In genomic region chr10:125222515-125222914, GRCh38 we compare ENCODE assay signal across 25 cellular contexts.
DNase-seq lines count a peak whose midpoint lies in the region; ATAC-seq and TF ChIP-seq lines count a peak whose summit lies in the region.
"Had no signal": no experiment of that assay in that cellular context is flagged by ENCODE, and none has a peak within 500 bp of the region (broad histone marks: within the 10 kb centered on the region; RNA-seq: fewer than 3 reads in every experiment).

No MANE protein-coding gene starts in this region.

- H3K4me2 ChIP-seq in GM23338: no peak overlapping the region
- H3K4me2 ChIP-seq in OCI-LY7 (ENCODE audit: low read length): no peak overlapping the region; the same call in 1 of the 2 replicates
- H3K4me2 ChIP-seq: KMS-11, PC-9 had no signal

- no peak overlapping the region for H3K27ac ChIP-seq in GM23338 (ENCODE audit: low read depth)
- no peak overlapping the region for H3K27ac ChIP-seq in OCI-LY7 (ENCODE audit: low read depth, low read length, poor library complexity, severe bottlenecking)
- H3K27ac ChIP-seq: C4-2B, HL-60, KMS-11, PC-9 had no signal

- no peaks in the 10 kb centered on the region for H3K9me3 Mint-ChIP-seq in GM23338
- H3K9me3 Mint-ChIP-seq: T-cell had no signal

- no peak overlapping the region for H3K4me3 ChIP-seq in GM23338
- H3K4me3 ChIP-seq in OCI-LY7 (ENCODE audit: low read depth, low read length, poor library complexity, severe bottlenecking): no peak overlapping the region
- H3K4me3 ChIP-seq: HAP-1, PC-9 had no signal

- TF ChIP-seq CTCF in GM23338 (conservative IDR thresholded peaks at IDR 0.05; ENCODE audit: low read depth in 2 of 2): no peak
- no peak for TF ChIP-seq CTCF in OCI-LY7 (conservative IDR thresholded peaks at IDR 0.05; ENCODE audit: low read length)

- no TSS peak for BruUV-seq in OCI-LY7 (replicated peaks; lab: Mats Ljungman, UMichigan)

- H3K36me3 ChIP-seq in GM23338 (ENCODE audit: insufficient read depth) (no peaks in the 10 kb centered on the region), OCI-LY7 (ENCODE audit: insufficient read depth, low read length) (no peaks in the 10 kb centered on the region)
- H3K36me3 ChIP-seq: HAP-1 had no signal

- no peaks in the 10 kb centered on the region for H3F3A ChIP-seq in GM23338 (replicated peaks; ENCODE audit: low read depth)

- CTCF ChIA-PET in OCI-LY7 (lab: Charles Lee; ENCODE audit: unreplicated experiment): no interaction called here

- DNase-seq in GM23338 (ENCODE audit: low spot score): no peak
- DNase-seq in OCI-LY7 (ENCODE audit: low spot score): peak; percentile 8
- DNase-seq in ecto neural progenitor cell (ENCODE audit: low spot score): peak; percentile 46
- peak; percentile 49 for DNase-seq in left kidney (ENCODE audit: low read depth, low spot score)
- DNase-seq in middle frontal gyrus (ENCODE audit: extremely low spot score, low spot score): no peak
- no peak for DNase-seq in EL
- DNase-seq: CD8-positive, alpha-beta memory T cell; DMS 273 treated with DMSO at 0.1 percent for 48 hours; DMS79; NCI-H1048; NCI-H1417; NCI-H187; NCI-H2081 treated with DMSO at 0.1 percent for 48 hours; NCI-H446; NCI-H524 treated with DMSO at 0.1 percent for 48 hours; NCI-H774; PC-9; SHP77; T-cell had no signal

- H3K27me3 Mint-ChIP-seq in GM23338 (ENCODE audit: insufficient read depth, low read depth, poor library complexity): peaks cover 9% of the 10 kb centered on the region

- H3K4me1 ChIP-seq in GM23338 (ENCODE audit: insufficient read depth) (no peaks in the 10 kb centered on the region; the same call in 1 of the 2 replicates), OCI-LY7 (ENCODE audit: insufficient read depth, low read length, poor library complexity, severe bottlenecking) (peaks cover 5% of the 10 kb centered on the region)

- no peak overlapping the region for H3K27ac Mint-ChIP-seq in GM23338
- H3K27ac Mint-ChIP-seq: CD8-positive, alpha-beta memory T cell; IgD-negative memory B cell; T-cell had no signal

- H4K20me1 ChIP-seq in GM23338 (replicated peaks; ENCODE audit: insufficient read depth) (no peaks in the 10 kb centered on the region), OCI-LY7 (ENCODE audit: insufficient read depth, low read length) (no peaks in the 10 kb centered on the region)

- H3K4me1 Mint-ChIP-seq in GM23338: peaks cover 18% of the 10 kb centered on the region
- H3K4me1 Mint-ChIP-seq: CD8-positive, alpha-beta memory T cell; IgD-negative memory B cell; T-cell had no signal

- no peaks in the 10 kb centered on the region for H3K36me3 Mint-ChIP-seq in GM23338 (ENCODE audit: low read depth)
- H3K36me3 Mint-ChIP-seq: CD8-positive, alpha-beta memory T cell; T-cell had no signal

- 0 out of 2 replicates have a peak, but pooled peaks cover 2% of the 10 kb centered on the region for H3K9me2 ChIP-seq in GM23338 (ENCODE audit: insufficient read depth)
- no peaks in the 10 kb centered on the region for H3K9me2 ChIP-seq in OCI-LY7 (ENCODE audit: insufficient read depth, low read length)

- no peaks in the 10 kb centered on the region for H3K9me3 ChIP-seq in OCI-LY7 (ENCODE audit: low read length)
- H3K9me3 ChIP-seq: HAP-1 had no signal

- peak overlapping the region; percentile 63; the same call in 1 of the 2 replicates for H2AFZ ChIP-seq in GM23338
- no peak overlapping the region for H2AFZ ChIP-seq in OCI-LY7 (ENCODE audit: low read length)
- H2AFZ ChIP-seq: PC-9 had no signal

- POLR2A ChIA-PET in OCI-LY7 (lab: Charles Lee): interaction anchor here (1.0 to 1.3 kb wide), 3 partner anchors 13 to 84 kb away, joined by 3 to 4 read pairs (median 3); no protein-coding TSS in a partner anchor

- ATAC-seq in GM23338 (peak; percentile 54), GM21619 (IDR thresholded peaks at IDR 0.05; ENCODE audit: unreplicated experiment) (no peak)
- ATAC-seq: T-cell had no signal

- H3K79me2 ChIP-seq in GM23338 (replicated peaks; ENCODE audit: insufficient read depth) (no peaks in the 10 kb centered on the region), OCI-LY7 (ENCODE audit: insufficient read depth, low read depth, low read length) (no peaks in the 10 kb centered on the region)

- no peak overlapping the region for H3K4me3 Mint-ChIP-seq in GM23338
- H3K4me3 Mint-ChIP-seq: CD8-positive, alpha-beta memory T cell; IgD-negative memory B cell; T-cell had no signal

- no peaks in the 10 kb centered on the region for H3K27me3 ChIP-seq in GM23338 (ENCODE audit: insufficient read depth)

- intact Hi-C loops in OCI-LY7 (cut with micrococcal nuclease; ENCODE audit: unreplicated experiment): no loop called here

TF ChIP-seq in GM23338, 12 proteins besides CTCF, POLR2A, EP300 and RAD21 (continues in another document):
- TF ChIP-seq ZNF114 (CRISPR knock-in tag; IDR thresholded peaks at IDR 0.05): no peak
- TF ChIP-seq CREB1 (CRISPR knock-in tag; IDR thresholded peaks at IDR 0.05; ENCODE audit: low read depth): no peak
- TF ChIP-seq STAT1 (IDR thresholded peaks at IDR 0.05; ENCODE audit: unreplicated experiment): no peak
- no peak for TF ChIP-seq ZNF462 (CRISPR knock-in tag; IDR thresholded peaks at IDR 0.05)
- no peak for TF ChIP-seq ETS1 (IDR thresholded peaks at IDR 0.05)

Comparison
In these comparisons a context has a peak if more than half of its experiments do, and no peak if none do; other contexts are left out.
1. DNase-seq: peak in OCI-LY7 (single experiment), ecto neural progenitor cell (single experiment) and left kidney (single experiment); none in GM23338 (single experiment), middle frontal gyrus (single experiment) and EL (single experiment).